11 cellular contexts compared by ENCODE assay signal in the genomic region with DNA sequence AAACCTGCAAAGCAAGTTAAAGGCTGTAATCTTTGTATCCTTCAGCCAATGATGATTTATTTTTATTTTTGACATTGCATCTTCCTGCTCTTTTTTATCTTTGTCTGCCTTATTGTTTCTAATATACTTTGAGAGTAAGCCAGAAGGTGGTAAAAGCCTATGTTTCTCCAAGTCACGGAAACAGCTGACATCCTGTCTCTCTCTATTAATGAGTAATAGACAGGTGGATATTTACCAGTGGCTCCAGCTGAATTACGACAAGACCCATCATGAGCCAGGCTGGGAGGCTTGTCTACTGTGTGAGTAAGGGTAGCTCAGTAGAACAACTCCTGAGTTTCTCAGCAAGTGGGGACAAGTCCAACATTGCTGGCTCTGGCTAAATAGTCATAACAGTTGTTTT.
A peak's percentile ranks its signal among the peaks of the same experiment; 100 is the strongest.
DNase-seq lines count a peak whose midpoint lies in the region; ATAC-seq and TF ChIP-seq lines count a peak whose summit lies in the region.
"Had no signal": no experiment of that assay in that cellular context is flagged by ENCODE, and none has a peak within 500 bp of the region (broad histone marks: within the 10 kb centered on the region; RNA-seq: fewer than 3 reads in every experiment).

No MANE protein-coding gene starts in this region.

- H3K36me3 ChIP-seq in psoas muscle (ENCODE audit: insufficient read depth in 1 of 2, low read depth in 1 of 2): no peaks in the 10 kb centered on the region

- H3K4me1 ChIP-seq in psoas muscle: peaks cover 48% of the 10 kb centered on the region

- 22 to 25% (median 23%) methylated on average over 2 of the region's 2 CpGs for WGBS in psoas muscle, 3 donors

- peak; percentile 31 for DNase-seq in DMS53 treated with DMSO at 0.1 percent for 48 hours (lab: John Stamatoyannopoulos, UW; ENCODE audit: unreplicated experiment)
- DNase-seq in NCI-H1694 (lab: John Stamatoyannopoulos, UW): peak; percentile 59
- peak; percentile 99 for DNase-seq in epithelial cell of prostate (ENCODE audit: low read depth, low spot score)
- no peak for DNase-seq in psoas muscle
- no peak for DNase-seq in NCI-H2196 treated with DMSO at 0.1 percent for 48 hours (lab: John Stamatoyannopoulos, UW; ENCODE audit: unreplicated experiment)
- no peak for DNase-seq in stimulated activated CD4-positive, alpha-beta T cell treated with anti-CD3 and anti-CD28 coated beads, Interleukin-4, amount 100 ng/mL, for 1 hour
- DNase-seq in HCEC 1CT: no peak
- DNase-seq: activated CD4-positive, alpha-beta memory T cell treated with anti-CD3 and anti-CD28 coated beads for 36 hours; effector memory CD8-positive, alpha-beta T cell; T-helper 9 cell had no signal

- H3K27me3 ChIP-seq in psoas muscle (ENCODE audit: insufficient read depth in 3 of 3, low read length in 2 of 3): no peaks in the 10 kb centered on the region

- no peak overlapping the region for H3K4me3 ChIP-seq in psoas muscle

- TF ChIP-seq CTCF in psoas muscle (IDR thresholded peaks at IDR 0.05): no peak

- ATAC-seq in psoas muscle (peak; percentile 86 to 90 (median 90)), HG03432 (IDR thresholded peaks at IDR 0.05; ENCODE audit: unreplicated experiment) (no peak)
- ATAC-seq: effector memory CD8-positive, alpha-beta T cell had no signal

- H3K9me3 ChIP-seq in psoas muscle: no peaks in the 10 kb centered on the region

- H3K27ac ChIP-seq in epithelial cell of prostate: peak overlapping the region; percentile 95
- H3K27ac ChIP-seq in psoas muscle: peak overlapping the region; percentile 84

- intact Hi-C loops in psoas muscle (cut with DNase I): no loop called here

Comparison
In these comparisons a context has a peak if more than half of its experiments do, and no peak if none do; other contexts are left out.
1. DNase-seq: peak in DMS53 treated with DMSO at 0.1 percent for 48 hours (single experiment), NCI-H1694 (single experiment) and epithelial cell of prostate (single experiment); none in psoas muscle (0 of 2), NCI-H2196 treated with DMSO at 0.1 percent for 48 hours (single experiment), stimulated activated CD4-positive, alpha-beta T cell treated with anti-CD3 and anti-CD28 coated beads, Interleukin-4, amount 100 ng/mL, for 1 hour (single experiment) and HCEC 1CT (single experiment).